In the genomic region with DNA sequence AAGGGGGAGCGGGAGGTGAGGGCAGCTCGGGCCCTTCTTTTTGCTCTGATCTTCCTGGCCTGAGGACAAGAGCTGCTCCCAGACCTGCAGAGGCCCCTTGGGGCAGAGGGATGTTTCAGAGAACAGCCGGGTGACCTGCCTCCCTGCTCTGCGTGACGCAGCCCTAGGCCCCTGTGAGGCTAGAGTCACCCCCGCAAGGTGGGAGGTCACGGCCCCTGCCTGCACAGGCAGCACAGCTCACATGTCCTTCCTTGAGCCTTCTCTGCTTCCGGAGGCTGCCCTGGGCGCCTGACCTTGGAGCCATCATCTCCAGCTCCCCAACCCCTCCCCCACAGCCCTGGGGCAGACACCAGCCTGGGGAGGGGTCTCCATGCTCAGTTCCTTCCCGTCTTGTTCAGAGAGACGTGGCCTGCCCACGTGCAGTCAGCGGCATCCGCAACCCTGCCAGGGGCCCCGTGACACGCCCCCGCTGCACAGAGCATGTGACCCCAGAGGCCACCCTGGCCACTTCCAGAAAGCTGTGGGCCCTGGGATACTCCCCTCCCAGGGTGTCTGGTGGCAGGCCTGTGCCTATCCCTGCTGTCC, we compare ENCODE assay signal across 1 cellular context.
TF ChIP-seq lines count a peak whose summit lies in the region.

Gene BIRC7, plus strand, starts transcription at position 507 of the 585 bp plus-strand sequence. CDS start 192 bp downstream, outside the sequence.

TF ChIP-seq in HepG2, 621 proteins besides CTCF, POLR2A, EP300 and RAD21 (continued from another document and continues in another):
- TF ChIP-seq TFAP4 (IDR thresholded peaks at IDR 0.05; ENCODE audit: borderline replicate concordance, low read depth) (peak; percentile 47; the same call in 1 of the 2 replicates), ZNF772 (CRISPR knock-in tag; IDR thresholded peaks at IDR 0.05) (peak; percentile 49; the same call in 1 of the 2 replicates), SMAD9 (CRISPR knock-in tag; IDR thresholded peaks at IDR 0.05) (no peak), NFKB2 (CRISPR knock-in tag; IDR thresholded peaks at IDR 0.05; ENCODE audit: borderline replicate concordance) (no peak), GTF2F1 (IDR thresholded peaks at IDR 0.05; ENCODE audit: low read length) (no peak), ZFP41 (CRISPR knock-in tag; IDR thresholded peaks at IDR 0.05; ENCODE audit: borderline replicate concordance) (peak; percentile 31; the same call in 1 of the 2 replicates), THRA (CRISPR knock-in tag; IDR thresholded peaks at IDR 0.05; ENCODE audit: borderline replicate concordance) (no peak), KDM1A (CRISPR knock-in tag; IDR thresholded peaks at IDR 0.05) (no peak), MIER3 (CRISPR knock-in tag; IDR thresholded peaks at IDR 0.05; ENCODE audit: borderline replicate concordance) (0 out of 2 replicates have a peak, but pooled peaks have one; percentile 15), ZFP1 (CRISPR knock-in tag; IDR thresholded peaks at IDR 0.05) (no peak), KLF16 (CRISPR knock-in tag; IDR thresholded peaks at IDR 0.05) (peak in 1 of 2 experiments; percentile 45; a peak in 1 of 4 replicates), MXD4 (CRISPR knock-in tag; IDR thresholded peaks at IDR 0.05) (0 out of 2 replicates have a peak, but pooled peaks have one; percentile 30), MEF2D (CRISPR knock-in tag; IDR thresholded peaks at IDR 0.05) (peak; percentile 57), ZNF430 (CRISPR knock-in tag; IDR thresholded peaks at IDR 0.05) (0 out of 2 replicates have a peak, but pooled peaks have one; percentile 52), ZBTB37 (CRISPR knock-in tag; IDR thresholded peaks at IDR 0.05) (no peak), ZNF839 (CRISPR knock-in tag; IDR thresholded peaks at IDR 0.05; ENCODE audit: borderline replicate concordance) (no peak), ZBTB42 (CRISPR knock-in tag; IDR thresholded peaks at IDR 0.05) (0 out of 2 replicates have a peak, but pooled peaks have one; percentile 54), ZBTB7A (CRISPR knock-in tag; IDR thresholded peaks at IDR 0.05) (peak; percentile 27; the same call in 1 of the 2 replicates), SOX6 (IDR thresholded peaks at IDR 0.05) (no peak), SOX6 (CRISPR knock-in tag; IDR thresholded peaks at IDR 0.05) (peak; percentile 31; the same call in 1 of the 2 replicates), GATAD2A (CRISPR knock-in tag; IDR thresholded peaks at IDR 0.05) (peak; percentile 52; the same call in 1 of the 2 replicates), IKZF1 (IDR thresholded peaks at IDR 0.05) (no peak), ZNF512 (CRISPR knock-in tag; IDR thresholded peaks at IDR 0.05) (no peak), DMAP1 (CRISPR knock-in tag; IDR thresholded peaks at IDR 0.05) (0 out of 2 replicates have a peak, but pooled peaks have one; percentile 38), ZGPAT (CRISPR knock-in tag; IDR thresholded peaks at IDR 0.05) (peak; percentile 54; the same call in 1 of the 2 replicates), ZNF781 (CRISPR knock-in tag; IDR thresholded peaks at IDR 0.05; ENCODE audit: borderline replicate concordance, not compliant biosample characterization) (peak; percentile 30), HDAC2 (CRISPR knock-in tag; IDR thresholded peaks at IDR 0.05) (peak; percentile 55; the same call in 1 of the 2 replicates), HNRNPK (IDR thresholded peaks at IDR 0.05; ENCODE audit: low read depth, low read length, poor library complexity, severe bottlenecking) (peak; percentile 62), ZNF687 (CRISPR knock-in tag; IDR thresholded peaks at IDR 0.05) (peak; percentile 89), MAZ (IDR thresholded peaks at IDR 0.05; ENCODE audit: borderline replicate concordance, low read depth, low read length) (no peak), MAZ (CRISPR knock-in tag; IDR thresholded peaks at IDR 0.05; ENCODE audit: low read depth) (peak; percentile 62; the same call in 1 of the 2 replicates), SALL1 (CRISPR knock-in tag; IDR thresholded peaks at IDR 0.05) (peak; percentile 36; the same call in 1 of the 2 replicates)
- TF ChIP-seq, protein P1, sequence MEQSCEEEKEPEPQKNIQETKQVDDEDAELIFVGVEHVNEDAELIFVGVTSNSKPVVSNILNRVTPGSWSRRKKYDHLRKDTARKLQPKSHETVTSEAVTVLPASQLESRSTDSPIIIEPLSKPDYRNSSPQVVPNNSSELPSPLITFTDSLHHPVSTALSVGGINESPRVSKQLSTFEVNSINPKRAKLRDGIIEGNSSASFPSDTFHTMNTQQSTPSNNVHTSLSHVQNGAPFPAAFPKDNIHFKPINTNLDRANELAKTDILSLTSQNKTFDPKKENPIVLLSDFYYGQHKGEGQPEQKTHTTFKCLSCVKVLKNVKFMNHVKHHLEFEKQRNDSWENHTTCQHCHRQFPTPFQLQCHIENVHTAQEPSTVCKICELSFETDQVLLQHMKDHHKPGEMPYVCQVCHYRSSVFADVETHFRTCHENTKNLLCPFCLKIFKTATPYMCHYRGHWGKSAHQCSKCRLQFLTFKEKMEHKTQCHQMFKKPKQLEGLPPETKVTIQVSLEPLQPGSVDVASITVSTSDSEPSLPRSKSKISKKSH (CRISPR knock-in tag; IDR thresholded peaks at IDR 0.05; ENCODE audit: borderline replicate concordance) = 0 out of 2 replicates have a peak, but pooled peaks have one; percentile 18
- TF ChIP-seq, protein P2, sequence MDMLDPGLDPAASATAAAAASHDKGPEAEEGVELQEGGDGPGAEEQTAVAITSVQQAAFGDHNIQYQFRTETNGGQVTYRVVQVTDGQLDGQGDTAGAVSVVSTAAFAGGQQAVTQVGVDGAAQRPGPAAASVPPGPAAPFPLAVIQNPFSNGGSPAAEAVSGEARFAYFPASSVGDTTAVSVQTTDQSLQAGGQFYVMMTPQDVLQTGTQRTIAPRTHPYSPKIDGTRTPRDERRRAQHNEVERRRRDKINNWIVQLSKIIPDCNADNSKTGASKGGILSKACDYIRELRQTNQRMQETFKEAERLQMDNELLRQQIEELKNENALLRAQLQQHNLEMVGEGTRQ (IDR thresholded peaks at IDR 0.05; ENCODE audit: low read depth, low read length) = peak; percentile 68; the same call in 1 of the 2 replicates
- TF ChIP-seq, protein P2 (CRISPR knock-in tag; IDR thresholded peaks at IDR 0.05; ENCODE audit: borderline replicate concordance) = peak; percentile 66; the same call in 1 of the 2 replicates
- TF ChIP-seq, protein P3, sequence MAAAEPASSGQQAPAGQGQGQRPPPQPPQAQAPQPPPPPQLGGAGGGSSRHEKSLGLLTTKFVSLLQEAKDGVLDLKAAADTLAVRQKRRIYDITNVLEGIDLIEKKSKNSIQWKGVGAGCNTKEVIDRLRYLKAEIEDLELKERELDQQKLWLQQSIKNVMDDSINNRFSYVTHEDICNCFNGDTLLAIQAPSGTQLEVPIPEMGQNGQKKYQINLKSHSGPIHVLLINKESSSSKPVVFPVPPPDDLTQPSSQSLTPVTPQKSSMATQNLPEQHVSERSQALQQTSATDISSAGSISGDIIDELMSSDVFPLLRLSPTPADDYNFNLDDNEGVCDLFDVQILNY (CRISPR knock-in tag; conservative IDR thresholded peaks at IDR 0.05) = no peak
- TF ChIP-seq, protein P4, sequence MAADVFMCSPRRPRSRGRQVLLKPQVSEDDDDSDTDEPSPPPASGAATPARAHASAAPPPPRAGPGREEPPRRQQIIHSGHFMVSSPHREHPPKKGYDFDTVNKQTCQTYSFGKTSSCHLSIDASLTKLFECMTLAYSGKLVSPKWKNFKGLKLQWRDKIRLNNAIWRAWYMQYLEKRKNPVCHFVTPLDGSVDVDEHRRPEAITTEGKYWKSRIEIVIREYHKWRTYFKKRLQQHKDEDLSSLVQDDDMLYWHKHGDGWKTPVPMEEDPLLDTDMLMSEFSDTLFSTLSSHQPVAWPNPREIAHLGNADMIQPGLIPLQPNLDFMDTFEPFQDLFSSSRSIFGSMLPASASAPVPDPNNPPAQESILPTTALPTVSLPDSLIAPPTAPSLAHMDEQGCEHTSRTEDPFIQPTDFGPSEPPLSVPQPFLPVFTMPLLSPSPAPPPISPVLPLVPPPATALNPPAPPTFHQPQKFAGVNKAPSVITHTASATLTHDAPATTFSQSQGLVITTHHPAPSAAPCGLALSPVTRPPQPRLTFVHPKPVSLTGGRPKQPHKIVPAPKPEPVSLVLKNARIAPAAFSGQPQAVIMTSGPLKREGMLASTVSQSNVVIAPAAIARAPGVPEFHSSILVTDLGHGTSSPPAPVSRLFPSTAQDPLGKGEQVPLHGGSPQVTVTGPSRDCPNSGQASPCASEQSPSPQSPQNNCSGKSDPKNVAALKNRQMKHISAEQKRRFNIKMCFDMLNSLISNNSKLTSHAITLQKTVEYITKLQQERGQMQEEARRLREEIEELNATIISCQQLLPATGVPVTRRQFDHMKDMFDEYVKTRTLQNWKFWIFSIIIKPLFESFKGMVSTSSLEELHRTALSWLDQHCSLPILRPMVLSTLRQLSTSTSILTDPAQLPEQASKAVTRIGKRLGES (CRISPR knock-in tag; IDR thresholded peaks at IDR 0.05; ENCODE audit: borderline replicate concordance) = no peak
